Comparison of ENCODE assay signal across 10 cellular contexts in the genomic region with DNA sequence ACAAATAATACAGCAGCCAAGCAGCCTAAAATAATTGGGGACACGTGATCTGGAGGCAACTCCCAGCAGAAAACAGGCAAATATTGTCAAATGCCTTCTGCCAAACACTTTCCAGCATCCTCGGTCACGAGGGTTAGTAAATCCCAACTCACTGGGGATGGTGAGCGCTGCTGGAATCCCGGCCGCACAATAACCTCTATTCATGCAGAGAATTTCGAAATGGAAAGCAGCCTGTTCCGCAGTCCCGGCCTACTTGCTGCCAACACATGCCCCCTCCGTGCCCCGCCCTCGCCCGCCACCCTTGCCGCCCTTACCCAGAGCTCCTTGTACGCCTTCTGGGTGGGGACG.
DNase-seq lines count a peak whose midpoint lies in the region; ATAC-seq, FAIRE-seq and TF ChIP-seq lines count a peak whose summit lies in the region.
"Had no signal": no experiment of that assay in that cellular context is flagged by ENCODE, and none has a peak within 500 bp of the region (broad histone marks: within the 10 kb centered on the region; RNA-seq: fewer than 3 reads in every experiment).

No MANE protein-coding gene starts in this region.

- H3K4me3 ChIP-seq in bronchial epithelial cell (ENCODE audit: low read depth, low read length) (no peak overlapping the region), lung (no peak overlapping the region), neuronal stem cell (ENCODE audit: low read length in 2 of 2) (no peak overlapping the region)

- no peak overlapping the region for H2BK15ac ChIP-seq in neuronal stem cell (ENCODE audit: low read length)

- FAIRE-seq in bronchial epithelial cell (lab: Jason Lieb, UNC) = no peak

- no peak overlapping the region for H2BK5ac ChIP-seq in neuronal stem cell (ENCODE audit: low read length)

- no peak overlapping the region for H4K8ac ChIP-seq in neuronal stem cell (ENCODE audit: low read depth, low read length)

- H3K36me3 ChIP-seq in bronchial epithelial cell (ENCODE audit: control insufficient read depth, insufficient read depth, low read length) (no peaks in the 10 kb centered on the region), lung (ENCODE audit: control insufficient read depth in 2 of 2, insufficient read depth in 2 of 2, low read length in 2 of 2) (no peaks in the 10 kb centered on the region), neuronal stem cell (replicated peaks in 1 of 2; ENCODE audit: control insufficient read depth in 2 of 2, insufficient read depth in 2 of 2, low read length in 2 of 2) (peaks cover 0 to 99% of the 10 kb centered on the region in 2 donors)

- H3K18ac ChIP-seq in neuronal stem cell (ENCODE audit: low read length) = no peak overlapping the region

- no peak overlapping the region for H2AK5ac ChIP-seq in neuronal stem cell (ENCODE audit: low read depth, low read length)

- no peak overlapping the region for H3K27ac ChIP-seq in lung (ENCODE audit: low read depth in 1 of 2, low read length in 1 of 2)
- no peak overlapping the region for H3K27ac ChIP-seq in neuronal stem cell (replicated peaks; ENCODE audit: low read length)

- H3K9ac ChIP-seq in neuronal stem cell (ENCODE audit: low read depth, low read length, poor library complexity) = no peak overlapping the region

- H2AFZ ChIP-seq in neuronal stem cell (ENCODE audit: low read length) = no peak overlapping the region

- H3K14ac ChIP-seq in neuronal stem cell (ENCODE audit: low read length) = no peak overlapping the region

- no peak overlapping the region for H3K23ac ChIP-seq in neuronal stem cell (ENCODE audit: low read depth, low read length, poor library complexity)

- H3K27me3 ChIP-seq in bronchial epithelial cell (ENCODE audit: control insufficient read depth, insufficient read depth, low read length) (no peaks in the 10 kb centered on the region), lung (ENCODE audit: control insufficient read depth, insufficient read depth) (no peaks in the 10 kb centered on the region), neuronal stem cell (ENCODE audit: control insufficient read depth in 3 of 3, insufficient read depth in 3 of 3, low read depth in 1 of 3, low read length in 3 of 3) (no peaks in the 10 kb centered on the region)

- no peak overlapping the region for H3K4ac ChIP-seq in neuronal stem cell (ENCODE audit: low read length)

- H3K9me3 ChIP-seq in lung (ENCODE audit: control insufficient read depth in 2 of 2, insufficient read depth in 1 of 2, low read length in 1 of 2) (no peaks in the 10 kb centered on the region), neuronal stem cell (replicated peaks in 1 of 2; ENCODE audit: control insufficient read depth in 2 of 2, insufficient read depth in 1 of 2, low read depth in 1 of 2, low read length in 2 of 2) (peaks cover 0 to 7% of the 10 kb centered on the region in 2 donors)

- intact Hi-C loops in Right ventricle myocardium inferior (cut with DNase I) = no loop called here
- intact Hi-C loops in cardiac septum (cut with DNase I) = no loop called here

- 73 to 85% methylated on average over 16 of the region's 16 CpGs for WGBS in lung, 2 donors
- no CpG with 5 or more reads among the region's 16 CpGs for WGBS in neuronal stem cell (ENCODE audit: extremely low coverage in 2 of 2, insufficient read length in 2 of 2, insufficient replicate concordance in 1 of 2), 2 donors

- ATAC-seq in Right ventricle myocardium inferior (peak; percentile 85), lung (ENCODE audit: insufficient read depth, low FRiP score) (no peak), SK-N-SH treated with all-trans-retinoic acid at 6 μM for 48 hours (no peak), GM18498 (IDR thresholded peaks at IDR 0.05; ENCODE audit: unreplicated experiment) (no peak)

- peak; percentile 78 for DNase-seq in Right ventricle myocardium inferior (ENCODE audit: missing footprints)
- no peak for DNase-seq in cardiac septum (ENCODE audit: low spot score)
- DNase-seq in bronchial epithelial cell (ENCODE audit: low read depth) = peak; percentile 10
- peak; percentile 32 for DNase-seq in lung (ENCODE audit: low spot score)
- DNase-seq in NCI-H1694 (lab: John Stamatoyannopoulos, UW) = no peak
- no peak for DNase-seq in neuronal stem cell (ENCODE audit: low spot score)
- DNase-seq: Karpas-422; stimulated activated naive CD4-positive, alpha-beta T cell had no signal

- no peak overlapping the region for H4K91ac ChIP-seq in neuronal stem cell (ENCODE audit: low read depth, low read length, poor library complexity)

- H3K4me1 ChIP-seq in lung (ENCODE audit: control insufficient read depth in 2 of 2, insufficient read depth in 2 of 2, low read length in 2 of 2) (peaks cover 0 to 2% of the 10 kb centered on the region in 2 donors), neuronal stem cell (ENCODE audit: control insufficient read depth in 2 of 2, insufficient read depth in 1 of 2, low read depth in 1 of 2, low read length in 2 of 2) (peaks cover 0 to 8% of the 10 kb centered on the region in 2 donors)

- no peaks in the 10 kb centered on the region for H3K79me1 ChIP-seq in neuronal stem cell (ENCODE audit: low read depth, low read length)

- TF ChIP-seq CTCF in bronchial epithelial cell (IDR thresholded peaks at IDR 0.05; ENCODE audit: insufficient read depth, low read length, severe bottlenecking) = no peak
- no peak for TF ChIP-seq CTCF in lung (IDR thresholded peaks at IDR 0.05; ENCODE audit: control extremely low read depth, extremely low read depth)

- H2BK120ac ChIP-seq in neuronal stem cell (ENCODE audit: low read depth, low read length) = no peak overlapping the region

- H3K4me2 ChIP-seq in neuronal stem cell (ENCODE audit: insufficient read depth, low read length, poor library complexity, severe bottlenecking) = no peak overlapping the region

- H2BK12ac ChIP-seq in neuronal stem cell (ENCODE audit: low read length) = no peak overlapping the region

TF ChIP-seq in SK-N-SH treated with all-trans-retinoic acid at 6 μM for 48 hours, 23 proteins besides CTCF, POLR2A, EP300 and RAD21:
- TF ChIP-seq CSDC2 (CRISPR knock-in tag; IDR thresholded peaks at IDR 0.05) (no peak), ISL1 (CRISPR knock-in tag; IDR thresholded peaks at IDR 0.05) (no peak), ZNF565 (CRISPR knock-in tag; conservative IDR thresholded peaks at IDR 0.05; ENCODE audit: low read depth) (no peak)

Comparison
In these comparisons a context has a peak if more than half of its experiments do, and no peak if none do; other contexts are left out.
1. DNase-seq: peak in Right ventricle myocardium inferior (single experiment), bronchial epithelial cell (single experiment) and lung (single experiment); none in cardiac septum (single experiment), NCI-H1694 (single experiment) and neuronal stem cell (single experiment).